ENCODE assay signal across 1 cellular context in genomic region chr9:87290241-87290700, GRCh38.
TF ChIP-seq lines count a peak whose summit lies in the region.

No MANE protein-coding gene starts in this region.

TF ChIP-seq in K562, 482 proteins besides CTCF, POLR2A, EP300 and RAD21 (continued from another document):
- TF ChIP-seq THAP12 (CRISPR knock-in tag; IDR thresholded peaks at IDR 0.05): no peak
TF ChIP-seq in K562: peak in this region for 0.
